23 cellular contexts compared by ENCODE assay signal in genomic region chr20:31979713-31980426, GRCh38.
DNase-seq lines count a peak whose midpoint lies in the region; ATAC-seq and TF ChIP-seq lines count a peak whose summit lies in the region.
"Had no signal": no experiment of that assay in that cellular context is flagged by ENCODE, and none has a peak within 500 bp of the region (broad histone marks: within the 10 kb centered on the region; RNA-seq: fewer than 3 reads in every experiment).

No MANE protein-coding gene starts in this region.

- peak; percentile 27 for DNase-seq in EL
- DNase-seq in astrocyte of the hippocampus (ENCODE audit: low read depth, low spot score): peak; percentile 20
- peak; percentile 68 for DNase-seq in left kidney (ENCODE audit: low read depth, low spot score)
- no peak for DNase-seq in OCI-M1 (lab: John Stamatoyannopoulos, UW)
- DNase-seq in nucleus accumbens (lab: John Stamatoyannopoulos, UW): no peak
- DNase-seq: AML-193; DMS53; GM23248; KG1; NCI-H1105; NCI-H146; NCI-H2029 treated with DMSO at 0.1 percent for 48 hours; NCI-H345; NCI-H524; NCI-H774; NK-92 treated with Interleukin-12 subunit alpha and Interleukin-12 subunit beta, amount 100 ng/mL, for 24 hours; SHP77; T-helper 17 cell had no signal

- ATAC-seq in HG03045 (IDR thresholded peaks at IDR 0.05; ENCODE audit: unreplicated experiment): no peak
- ATAC-seq in GM21737 (IDR thresholded peaks at IDR 0.05; ENCODE audit: unreplicated experiment): no peak
- ATAC-seq: GM12878, HCT116, T-helper 17 cell had no signal

- no peak for TF ChIP-seq EP300 in Ishikawa (IDR thresholded peaks at IDR 0.05; ENCODE audit: borderline replicate concordance)

- no peak for TF ChIP-seq RAD21 in Ishikawa (IDR thresholded peaks at IDR 0.05; ENCODE audit: low read depth)

TF ChIP-seq in Ishikawa, 13 proteins besides CTCF, POLR2A, EP300 and RAD21:
- TF ChIP-seq EGR1 (IDR thresholded peaks at IDR 0.05) (no peak), TAF1 (IDR thresholded peaks at IDR 0.05; ENCODE audit: low read depth) (no peak), ZBTB7A (IDR thresholded peaks at IDR 0.05; ENCODE audit: low read depth) (no peak), MAX (IDR thresholded peaks at IDR 0.05) (no peak), FOXM1 (IDR thresholded peaks at IDR 0.05; ENCODE audit: borderline replicate concordance, low read depth) (no peak), CEBPB (IDR thresholded peaks at IDR 0.05) (no peak), NFIC (IDR thresholded peaks at IDR 0.05) (peak; percentile 77), TCF12 (IDR thresholded peaks at IDR 0.05; ENCODE audit: low read depth) (peak; percentile 43; the same call in 1 of the 2 replicates), CREB1 (IDR thresholded peaks at IDR 0.05; ENCODE audit: low read depth) (no peak), TEAD4 (IDR thresholded peaks at IDR 0.05) (peak; percentile 54), YY1 (IDR thresholded peaks at IDR 0.05; ENCODE audit: low read depth) (no peak)
- TF ChIP-seq, protein P1, sequence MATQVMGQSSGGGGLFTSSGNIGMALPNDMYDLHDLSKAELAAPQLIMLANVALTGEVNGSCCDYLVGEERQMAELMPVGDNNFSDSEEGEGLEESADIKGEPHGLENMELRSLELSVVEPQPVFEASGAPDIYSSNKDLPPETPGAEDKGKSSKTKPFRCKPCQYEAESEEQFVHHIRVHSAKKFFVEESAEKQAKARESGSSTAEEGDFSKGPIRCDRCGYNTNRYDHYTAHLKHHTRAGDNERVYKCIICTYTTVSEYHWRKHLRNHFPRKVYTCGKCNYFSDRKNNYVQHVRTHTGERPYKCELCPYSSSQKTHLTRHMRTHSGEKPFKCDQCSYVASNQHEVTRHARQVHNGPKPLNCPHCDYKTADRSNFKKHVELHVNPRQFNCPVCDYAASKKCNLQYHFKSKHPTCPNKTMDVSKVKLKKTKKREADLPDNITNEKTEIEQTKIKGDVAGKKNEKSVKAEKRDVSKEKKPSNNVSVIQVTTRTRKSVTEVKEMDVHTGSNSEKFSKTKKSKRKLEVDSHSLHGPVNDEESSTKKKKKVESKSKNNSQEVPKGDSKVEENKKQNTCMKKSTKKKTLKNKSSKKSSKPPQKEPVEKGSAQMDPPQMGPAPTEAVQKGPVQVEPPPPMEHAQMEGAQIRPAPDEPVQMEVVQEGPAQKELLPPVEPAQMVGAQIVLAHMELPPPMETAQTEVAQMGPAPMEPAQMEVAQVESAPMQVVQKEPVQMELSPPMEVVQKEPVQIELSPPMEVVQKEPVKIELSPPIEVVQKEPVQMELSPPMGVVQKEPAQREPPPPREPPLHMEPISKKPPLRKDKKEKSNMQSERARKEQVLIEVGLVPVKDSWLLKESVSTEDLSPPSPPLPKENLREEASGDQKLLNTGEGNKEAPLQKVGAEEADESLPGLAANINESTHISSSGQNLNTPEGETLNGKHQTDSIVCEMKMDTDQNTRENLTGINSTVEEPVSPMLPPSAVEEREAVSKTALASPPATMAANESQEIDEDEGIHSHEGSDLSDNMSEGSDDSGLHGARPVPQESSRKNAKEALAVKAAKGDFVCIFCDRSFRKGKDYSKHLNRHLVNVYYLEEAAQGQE (IDR thresholded peaks at IDR 0.05; ENCODE audit: low read depth): no peak
- TF ChIP-seq, protein P2, sequence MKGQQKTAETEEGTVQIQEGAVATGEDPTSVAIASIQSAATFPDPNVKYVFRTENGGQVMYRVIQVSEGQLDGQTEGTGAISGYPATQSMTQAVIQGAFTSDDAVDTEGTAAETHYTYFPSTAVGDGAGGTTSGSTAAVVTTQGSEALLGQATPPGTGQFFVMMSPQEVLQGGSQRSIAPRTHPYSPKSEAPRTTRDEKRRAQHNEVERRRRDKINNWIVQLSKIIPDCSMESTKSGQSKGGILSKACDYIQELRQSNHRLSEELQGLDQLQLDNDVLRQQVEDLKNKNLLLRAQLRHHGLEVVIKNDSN (IDR thresholded peaks at IDR 0.05): no peak

Comparison
In these comparisons a context has a peak if more than half of its experiments do, and no peak if none do; other contexts are left out.
1. DNase-seq: peak in EL (single experiment), astrocyte of the hippocampus (single experiment) and left kidney (single experiment); none in OCI-M1 (single experiment) and nucleus accumbens (0 of 56).